8 cellular contexts compared by ENCODE assay signal in genomic region chr7:99918959-99919813, GRCh38. TPM values are rescaled to one million over a fixed set of nuclear protein-coding genes. Genes with fewer than 3 reads are reported as not detected.
DNase-seq lines count a peak whose midpoint lies in the region; ATAC-seq and TF ChIP-seq lines count a peak whose summit lies in the region.

Gene TRIM4 (minus strand): TSS chr7:99919530. CDS start chr7:99919401, 129 bp downstream.

- peak within 1 kb of the TSS; percentile 84 for H2AFZ ChIP-seq in SU-DHL-6 (ENCODE audit: low read depth, low read length, severe bottlenecking)

- peaks cover 52% of the 10 kb centered on the region for H3K79me2 ChIP-seq in SU-DHL-6 (ENCODE audit: insufficient read depth, low read length)

- no peaks in the 10 kb centered on the region for H3K36me3 ChIP-seq in SU-DHL-6 (ENCODE audit: low read length)

- H3K4me3 Mint-ChIP-seq in activated naive CD8-positive, alpha-beta T cell treated with anti-CD3 and anti-CD28 coated beads, Interleukin-2, amount 10 ng/mL, durations not matched to agents 7 days and 5 days = peak within 1 kb of the TSS; percentile 97
- peak within 1 kb of the TSS; percentile 84 for H3K4me3 Mint-ChIP-seq in progenitor cell of endocrine pancreas (ENCODE audit: low read depth)

- H3K27me3 Mint-ChIP-seq in activated naive CD8-positive, alpha-beta T cell treated with anti-CD3 and anti-CD28 coated beads, Interleukin-2, amount 10 ng/mL, durations not matched to agents 7 days and 5 days = no peaks in the 10 kb centered on the region
- no peaks in the 10 kb centered on the region for H3K27me3 Mint-ChIP-seq in progenitor cell of endocrine pancreas

- peak; percentile 28 for TF ChIP-seq CTCF in GM12864 (IDR thresholded peaks at IDR 0.05; ENCODE audit: low read depth, low read length, missing control alignments)
- no peak for TF ChIP-seq CTCF in SU-DHL-6 (IDR thresholded peaks at IDR 0.05; ENCODE audit: insufficient read depth, low read length, poor library complexity, severe bottlenecking)
- TF ChIP-seq CTCF in progenitor cell of endocrine pancreas (IDR thresholded peaks at IDR 0.05; ENCODE audit: unreplicated experiment) = peak; percentile 23

- peaks cover 35% of the 10 kb centered on the region for H3K36me3 Mint-ChIP-seq in activated naive CD8-positive, alpha-beta T cell treated with anti-CD3 and anti-CD28 coated beads, Interleukin-2, amount 10 ng/mL, durations not matched to agents 7 days and 5 days
- peaks cover 2% of the 10 kb centered on the region for H3K36me3 Mint-ChIP-seq in progenitor cell of endocrine pancreas (ENCODE audit: insufficient read depth)

- H3K9me3 ChIP-seq in SU-DHL-6 (ENCODE audit: insufficient read depth, low read length) = no peaks in the 10 kb centered on the region

- peaks cover 19% of the 10 kb centered on the region; the same call in 1 of the 2 replicates for H3F3A ChIP-seq in SU-DHL-6 (ENCODE audit: insufficient read depth)

- ATAC-seq in HG02610 (IDR thresholded peaks at IDR 0.05; ENCODE audit: unreplicated experiment) (peak; percentile 97), Right ventricle myocardium superior (ENCODE audit: poor library complexity) (peak; percentile 99)
- peak; percentile 98 for ATAC-seq in activated naive CD8-positive, alpha-beta T cell treated with anti-CD3 and anti-CD28 coated beads, Interleukin-2, amount 10 ng/mL, durations not matched to agents 7 days and 5 days (ENCODE audit: low read depth)

- DNase-seq in GM12864 (ENCODE audit: low read depth) (peak; percentile 82), NCI-H1092 (lab: John Stamatoyannopoulos, UW) (peak; percentile 89), Right ventricle myocardium superior (peak; percentile 95), progenitor cell of endocrine pancreas (ENCODE audit: low spot score, unreplicated experiment) (peak; percentile 39), ureter (ENCODE audit: low spot score) (peak; percentile 94)
- peak; percentile 90 for DNase-seq in activated naive CD8-positive, alpha-beta T cell treated with anti-CD3 and anti-CD28 coated beads, Interleukin-2, amount 10 ng/mL, durations not matched to agents 7 days and 5 days

- peak within 1 kb of the TSS; percentile 45 for H3K27ac ChIP-seq in SU-DHL-6 (ENCODE audit: low read depth, low read length)

- H3K4me3 ChIP-seq in GM12864 (ENCODE audit: low read depth, low read length) (peak within 1 kb of the TSS; percentile 98), SU-DHL-6 (ENCODE audit: insufficient read depth, low read length, poor library complexity, severe bottlenecking) (peak within 1 kb of the TSS; percentile 83)

- H3K9me3 Mint-ChIP-seq in activated naive CD8-positive, alpha-beta T cell treated with anti-CD3 and anti-CD28 coated beads, Interleukin-2, amount 10 ng/mL, durations not matched to agents 7 days and 5 days = no peaks in the 10 kb centered on the region
- H3K9me3 Mint-ChIP-seq in progenitor cell of endocrine pancreas (ENCODE audit: low read depth) = peaks cover 5% of the 10 kb centered on the region

- H3K27me3 ChIP-seq in SU-DHL-6 (ENCODE audit: low read length) = no peaks in the 10 kb centered on the region

- H3K9ac ChIP-seq in SU-DHL-6 (ENCODE audit: low read length) = peak within 1 kb of the TSS; percentile 86

- no peaks in the 10 kb centered on the region for H4K20me1 ChIP-seq in SU-DHL-6 (ENCODE audit: low read depth, low read length)

- no peaks in the 10 kb centered on the region for H3K9me2 ChIP-seq in SU-DHL-6 (replicated peaks; ENCODE audit: insufficient read depth, low read length)

- peaks cover 44% of the 10 kb centered on the region for H3K4me1 Mint-ChIP-seq in activated naive CD8-positive, alpha-beta T cell treated with anti-CD3 and anti-CD28 coated beads, Interleukin-2, amount 10 ng/mL, durations not matched to agents 7 days and 5 days
- H3K4me1 Mint-ChIP-seq in progenitor cell of endocrine pancreas (ENCODE audit: low read depth) = peaks cover 9% of the 10 kb centered on the region

- POLR2A ChIA-PET in activated naive CD8-positive, alpha-beta T cell treated with anti-CD3 and anti-CD28 coated beads, Interleukin-2, amount 10 ng/mL, durations not matched to agents 7 days and 5 days (lab: Charles Lee) = interaction anchor here (0.6 to 2.6 kb wide), 19 partner anchors 10 to 446 kb away, joined by 3 to 16 read pairs (median 4); partner anchors contain the start of genes AP4M1, COPS6, GJC3 and LAMTOR4

- intact Hi-C loops in Right ventricle myocardium superior (cut with DNase I) = loop anchor here (5.0 kb wide), 1 partner anchor 73 kb away; no protein-coding TSS in a partner anchor

- peak within 1 kb of the TSS; percentile 78 for H3K4me2 ChIP-seq in SU-DHL-6 (ENCODE audit: low read depth, low read length, poor library complexity, severe bottlenecking)

- H3K27ac Mint-ChIP-seq in activated naive CD8-positive, alpha-beta T cell treated with anti-CD3 and anti-CD28 coated beads, Interleukin-2, amount 10 ng/mL, durations not matched to agents 7 days and 5 days = peak within 1 kb of the TSS; percentile 96
- H3K27ac Mint-ChIP-seq in progenitor cell of endocrine pancreas = peak within 1 kb of the TSS; percentile 91

RNA-seq across cellular contexts. Expression of gene TRIM4, which starts in this region (rescaled TPM):
- 10 to 100 TPM; 41.2 to 42.2 TPM for total RNA-seq in activated naive CD8-positive, alpha-beta T cell treated with anti-CD3 and anti-CD28 coated beads, Interleukin-2, amount 10 ng/mL, durations not matched to agents 7 days and 5 days
- 6.9 TPM for total RNA-seq in Right ventricle myocardium superior
- 14.2 and 15.6 TPM in 2 replicates for total RNA-seq in progenitor cell of endocrine pancreas
- 36.3 TPM for total RNA-seq in ureter

Comparison
In these comparisons a context has a peak if more than half of its experiments do, and no peak if none do; other contexts are left out.
1. Peak in every context shown above with its lines: DNase-seq, ATAC-seq, H3K4me3 ChIP-seq and H3K27ac ChIP-seq.
2. DNase-seq: peak in every context shown above with its lines; median percentile 95 in Right ventricle myocardium superior; 94 in ureter; 90 in activated naive CD8-positive, alpha-beta T cell treated with anti-CD3 and anti-CD28 coated beads, Interleukin-2, amount 10 ng/mL, durations not matched to agents 7 days and 5 days; 89 in NCI-H1092; 82 in GM12864; 39 in progenitor cell of endocrine pancreas.